8 cellular contexts compared by ENCODE assay signal in genomic region chr2:111291566-111291965, GRCh38.
DNase-seq lines count a peak whose midpoint lies in the region; ATAC-seq, FAIRE-seq and TF ChIP-seq lines count a peak whose summit lies in the region.
"Not testable (repeated sequence)": the region's sequence is repeated elsewhere in the genome, so short reads cannot be mapped to it uniquely, and the experiment has no call there.

No MANE protein-coding gene starts in this region.

- H3K27me3 ChIP-seq in right lobe of liver; psoas muscle (ENCODE audit: insufficient read depth in 3 of 3, low read length in 2 of 3): not testable (repeated sequence)

- not testable (repeated sequence) for H3K4me3 Mint-ChIP-seq in activated CD8-positive, alpha-beta memory T cell treated with anti-CD3 and anti-CD28 coated beads, Interleukin-2, amount 10 ng/mL, durations not matched to agents 7 days and 5 days; activated naive CD8-positive, alpha-beta T cell treated with anti-CD3 and anti-CD28 coated beads, Interleukin-2, amount 50 U/mL, for 24 hours; stimulated activated naive CD8-positive, alpha-beta T cell treated with anti-CD3 and anti-CD28 coated beads, Interleukin-15, amount 100 ng/mL, for 72 hours

- not testable (repeated sequence) for FAIRE-seq in A549 (lab: Jason Lieb, UNC)

- not testable (repeated sequence) for DNase-seq in A549 (ENCODE audit: low read depth in 1 of 2, low spot score in 1 of 2); activated CD8-positive, alpha-beta memory T cell treated with anti-CD3 and anti-CD28 coated beads, Interleukin-2, amount 10 ng/mL, durations not matched to agents 7 days and 5 days; activated naive CD8-positive, alpha-beta T cell treated with anti-CD3 and anti-CD28 coated beads, Interleukin-2, amount 50 U/mL, for 24 hours; Right ventricle myocardium superior; psoas muscle
- peak; percentile 36 to 61 (median 58) for DNase-seq in right lobe of liver
- DNase-seq in stimulated activated naive CD8-positive, alpha-beta T cell treated with anti-CD3 and anti-CD28 coated beads, Interleukin-15, amount 100 ng/mL, for 72 hours, result peak in 1 of 2 donors; percentile 22

- not testable (repeated sequence) for H3K9me3 ChIP-seq in A549, right lobe of liver, psoas muscle

- intact Hi-C loops in Right ventricle myocardium superior (cut with DNase I); right lobe of liver (cut with DNase I); psoas muscle (cut with DNase I): not testable (repeated sequence)

- POLR2A ChIA-PET in A549 (lab: Yijun Ruan, JAX), result not testable (repeated sequence)

- not testable (repeated sequence) for TF ChIP-seq EP300 in A549 (IDR thresholded peaks at IDR 0.05)

- 90% methylated on average over 6 of the region's 6 CpGs for WGBS in A549 (ENCODE audit: missing lambda C conversion rate)
- 30% methylated on average over 2 of the region's 6 CpGs for WGBS in right lobe of liver (ENCODE audit: insufficient coverage, low coverage, low lambda C conversion rate, missing lambda C conversion rate)
- WGBS in psoas muscle, 3 donors, result 36 to 59% (median 49%) methylated on average over 2 to 5 of the region's 6 CpGs

- not testable (repeated sequence) for H3K9me3 Mint-ChIP-seq in activated CD8-positive, alpha-beta memory T cell treated with anti-CD3 and anti-CD28 coated beads, Interleukin-2, amount 10 ng/mL, durations not matched to agents 7 days and 5 days (ENCODE audit: low read depth); activated naive CD8-positive, alpha-beta T cell treated with anti-CD3 and anti-CD28 coated beads, Interleukin-2, amount 50 U/mL, for 24 hours; stimulated activated naive CD8-positive, alpha-beta T cell treated with anti-CD3 and anti-CD28 coated beads, Interleukin-15, amount 100 ng/mL, for 72 hours

- not testable (repeated sequence) for TF ChIP-seq CTCF in A549 (IDR thresholded peaks at IDR 0.05); right lobe of liver (IDR thresholded peaks at IDR 0.05); psoas muscle (IDR thresholded peaks at IDR 0.05)

- H3K36me3 Mint-ChIP-seq in activated CD8-positive, alpha-beta memory T cell treated with anti-CD3 and anti-CD28 coated beads, Interleukin-2, amount 10 ng/mL, durations not matched to agents 7 days and 5 days; activated naive CD8-positive, alpha-beta T cell treated with anti-CD3 and anti-CD28 coated beads, Interleukin-2, amount 50 U/mL, for 24 hours (ENCODE audit: low read depth): not testable (repeated sequence)

- not testable (repeated sequence) for TF ChIP-seq POLR2A in A549 (IDR thresholded peaks at IDR 0.05; ENCODE audit: low read length); right lobe of liver (IDR thresholded peaks at IDR 0.05)

- ATAC-seq in A549, result not testable (repeated sequence)
- ATAC-seq in SK-N-SH treated with all-trans-retinoic acid at 6 μM for 48 hours (peak; percentile 50; the same call in 1 of the 3 replicates), Right ventricle myocardium superior (ENCODE audit: poor library complexity) (peak; percentile 55), right lobe of liver (peak; percentile 72 to 87 (median 82)), psoas muscle (peak; percentile 73 to 88 (median 82))
- peak; percentile 25 for ATAC-seq in activated CD8-positive, alpha-beta memory T cell treated with anti-CD3 and anti-CD28 coated beads, Interleukin-2, amount 10 ng/mL, durations not matched to agents 7 days and 5 days
- ATAC-seq in activated naive CD8-positive, alpha-beta T cell treated with anti-CD3 and anti-CD28 coated beads, Interleukin-2, amount 50 U/mL, for 24 hours, result peak; percentile 70
- peak; percentile 70 for ATAC-seq in stimulated activated naive CD8-positive, alpha-beta T cell treated with anti-CD3 and anti-CD28 coated beads, Interleukin-15, amount 100 ng/mL, for 72 hours

- H3K4me1 Mint-ChIP-seq in activated CD8-positive, alpha-beta memory T cell treated with anti-CD3 and anti-CD28 coated beads, Interleukin-2, amount 10 ng/mL, durations not matched to agents 7 days and 5 days; activated naive CD8-positive, alpha-beta T cell treated with anti-CD3 and anti-CD28 coated beads, Interleukin-2, amount 50 U/mL, for 24 hours; stimulated activated naive CD8-positive, alpha-beta T cell treated with anti-CD3 and anti-CD28 coated beads, Interleukin-15, amount 100 ng/mL, for 72 hours: not testable (repeated sequence)

- H3K4me3 ChIP-seq in A549, right lobe of liver, psoas muscle: not testable (repeated sequence)

- not testable (repeated sequence) for H3K27me3 Mint-ChIP-seq in activated CD8-positive, alpha-beta memory T cell treated with anti-CD3 and anti-CD28 coated beads, Interleukin-2, amount 10 ng/mL, durations not matched to agents 7 days and 5 days; activated naive CD8-positive, alpha-beta T cell treated with anti-CD3 and anti-CD28 coated beads, Interleukin-2, amount 50 U/mL, for 24 hours; stimulated activated naive CD8-positive, alpha-beta T cell treated with anti-CD3 and anti-CD28 coated beads, Interleukin-15, amount 100 ng/mL, for 72 hours

- not testable (repeated sequence) for H3K27ac Mint-ChIP-seq in activated CD8-positive, alpha-beta memory T cell treated with anti-CD3 and anti-CD28 coated beads, Interleukin-2, amount 10 ng/mL, durations not matched to agents 7 days and 5 days; activated naive CD8-positive, alpha-beta T cell treated with anti-CD3 and anti-CD28 coated beads, Interleukin-2, amount 50 U/mL, for 24 hours; stimulated activated naive CD8-positive, alpha-beta T cell treated with anti-CD3 and anti-CD28 coated beads, Interleukin-15, amount 100 ng/mL, for 72 hours

- CTCF ChIA-PET in A549 (lab: Yijun Ruan, JAX); activated CD8-positive, alpha-beta memory T cell treated with anti-CD3 and anti-CD28 coated beads, Interleukin-2, amount 10 ng/mL, durations not matched to agents 7 days and 5 days (lab: Charles Lee): not testable (repeated sequence)

- not testable (repeated sequence) for H3K36me3 ChIP-seq in right lobe of liver; psoas muscle (ENCODE audit: insufficient read depth in 1 of 2, low read depth in 1 of 2)

- H3K27ac ChIP-seq in A549 (peak overlapping the region; percentile 37 to 60; a peak in 2 of 6 replicates), right lobe of liver (peak overlapping the region in 1 of 3 donors; percentile 87)
- not testable (repeated sequence) for H3K27ac ChIP-seq in psoas muscle

- TF ChIP-seq RAD21 in A549 (conservative IDR thresholded peaks at IDR 0.05 in 1 of 2, IDR thresholded peaks at IDR 0.05 in 1 of 2), result not testable (repeated sequence)

- not testable (repeated sequence) for H3K4me2 ChIP-seq in A549

- H3K4me1 ChIP-seq in A549, result peaks cover 15% of the 10 kb centered on the region
- not testable (repeated sequence) for H3K4me1 ChIP-seq in right lobe of liver, psoas muscle
